20 cellular contexts compared by ENCODE assay signal in the genomic region with DNA sequence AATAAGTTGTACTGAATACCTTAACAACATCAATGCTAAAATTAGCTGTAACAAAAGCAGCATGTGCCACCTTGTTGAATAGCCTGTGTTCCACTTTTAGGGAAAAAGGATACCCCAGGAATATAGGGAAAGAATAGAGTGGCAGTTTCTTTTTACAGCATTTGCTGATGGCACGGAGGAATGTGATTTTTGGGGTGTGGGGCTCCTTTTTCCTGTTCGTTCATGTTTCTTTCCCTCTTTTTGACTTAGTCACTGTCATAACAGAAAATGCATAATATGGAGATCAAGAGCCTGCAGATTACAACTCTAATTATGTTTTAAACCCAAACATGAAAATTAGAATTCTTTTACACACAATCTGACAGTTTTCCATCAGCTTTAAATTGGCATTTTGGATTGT.
DNase-seq lines count a peak whose midpoint lies in the region; ATAC-seq and TF ChIP-seq lines count a peak whose summit lies in the region.
"Had no signal": no experiment of that assay in that cellular context is flagged by ENCODE, and none has a peak within 500 bp of the region (broad histone marks: within the 10 kb centered on the region; RNA-seq: fewer than 3 reads in every experiment).

No MANE protein-coding gene starts in this region.

- 0 out of 2 replicates have a peak, but pooled peaks cover under 1% of the 10 kb centered on the region for H3K9me3 ChIP-seq in SJCRH30 (replicated peaks)
- no peaks in the 10 kb centered on the region for H3K9me3 ChIP-seq in fibroblast of lung (ENCODE audit: control insufficient read depth, insufficient read depth, low read depth, low read length)
- no peaks in the 10 kb centered on the region for H3K9me3 ChIP-seq in smooth muscle cell (replicated peaks; ENCODE audit: low read depth)
- H3K9me3 ChIP-seq in esophagus squamous epithelium, result no peaks in the 10 kb centered on the region

- no peak overlapping the region for H3K27ac Mint-ChIP-seq in activated naive CD8-positive, alpha-beta T cell treated with anti-CD3 and anti-CD28 coated beads, Interleukin-2, amount 10 ng/mL, durations not matched to agents 7 days and 5 days
- H3K27ac Mint-ChIP-seq in activated naive CD8-positive, alpha-beta T cell treated with anti-CD3 and anti-CD28 coated beads for 36 hours, result no peak overlapping the region
- H3K27ac Mint-ChIP-seq: activated naive CD8-positive, alpha-beta T cell; type B pancreatic cell had no signal

- H3K27ac ChIP-seq in SJCRH30 (peak overlapping the region; percentile 27), fibroblast of lung (ENCODE audit: insufficient read depth, low read length) (no peak overlapping the region), smooth muscle cell (ENCODE audit: low read depth) (no peak overlapping the region), esophagus squamous epithelium (no peak overlapping the region)

- H4K20me1 ChIP-seq in fibroblast of lung (ENCODE audit: control insufficient read depth, extremely low read depth, insufficient read depth, low read length), result no peaks in the 10 kb centered on the region
- H4K20me1 ChIP-seq in smooth muscle cell (ENCODE audit: low read depth), result peaks cover 12% of the 10 kb centered on the region

- H3K4me2 ChIP-seq in fibroblast of lung (ENCODE audit: extremely low read depth, insufficient read depth, low read length) (peak overlapping the region; percentile 50), smooth muscle cell (peak overlapping the region; percentile 31)

- 92% methylated on average over 2 of the region's 2 CpGs for WGBS in smooth muscle cell (ENCODE audit: low lambda C conversion rate)
- 30 to 43% methylated on average over 2 of the region's 2 CpGs for WGBS in esophagus squamous epithelium, 2 donors

- no peak for DNase-seq in activated naive CD8-positive, alpha-beta T cell treated with anti-CD3 and anti-CD28 coated beads, Interleukin-2, amount 10 ng/mL, durations not matched to agents 7 days and 5 days
- DNase-seq in activated naive CD8-positive, alpha-beta T cell treated with anti-CD3 and anti-CD28 coated beads for 36 hours, result no peak
- DNase-seq in SJCRH30 (no peak), fibroblast of lung (ENCODE audit: low read depth in 2 of 2) (no peak), smooth muscle cell (lab: John Stamatoyannopoulos, UW; ENCODE audit: unreplicated experiment) (no peak), esophagus squamous epithelium (lab: John Stamatoyannopoulos, UW) (no peak)
- DNase-seq: activated CD4-positive, alpha-beta T cell treated with anti-CD3 and anti-CD28 coated beads for 1 hour; DMS 273 treated with DMSO at 0.1 percent for 48 hours; GDM1; HCEC 1CT; islet precursor cell; NCI-H1436 treated with DMSO at 0.1 percent for 48 hours; NCI-H2171 treated with DMSO at 0.1 percent for 48 hours; NCI-H69; nucleus accumbens had no signal

- TF ChIP-seq CTCF in fibroblast of lung (conservative IDR thresholded peaks at IDR 0.05 in 1 of 2, IDR thresholded peaks at IDR 0.05 in 1 of 2; ENCODE audit: low read depth in 1 of 2, low read length in 2 of 2), result no peak
- no peak for TF ChIP-seq CTCF in smooth muscle cell (IDR thresholded peaks at IDR 0.05; ENCODE audit: borderline replicate concordance, insufficient read depth, poor library complexity, severe bottlenecking)
- TF ChIP-seq CTCF in esophagus squamous epithelium (IDR thresholded peaks at IDR 0.05), result no peak

- H3K4me1 Mint-ChIP-seq in activated naive CD8-positive, alpha-beta T cell treated with anti-CD3 and anti-CD28 coated beads, Interleukin-2, amount 10 ng/mL, durations not matched to agents 7 days and 5 days, result peaks cover 46% of the 10 kb centered on the region
- H3K4me1 Mint-ChIP-seq in activated naive CD8-positive, alpha-beta T cell treated with anti-CD3 and anti-CD28 coated beads for 36 hours, result peaks cover 52% of the 10 kb centered on the region

- H3K9me3 Mint-ChIP-seq in activated naive CD8-positive, alpha-beta T cell treated with anti-CD3 and anti-CD28 coated beads, Interleukin-2, amount 10 ng/mL, durations not matched to agents 7 days and 5 days, result no peaks in the 10 kb centered on the region
- H3K9me3 Mint-ChIP-seq in activated naive CD8-positive, alpha-beta T cell treated with anti-CD3 and anti-CD28 coated beads for 36 hours, result peaks cover 3% of the 10 kb centered on the region
- H3K9me3 Mint-ChIP-seq: type B pancreatic cell had no signal

- no peak for ATAC-seq in activated naive CD8-positive, alpha-beta T cell treated with anti-CD3 and anti-CD28 coated beads, Interleukin-2, amount 10 ng/mL, durations not matched to agents 7 days and 5 days (ENCODE audit: low read depth)
- ATAC-seq in GM21717 (IDR thresholded peaks at IDR 0.05; ENCODE audit: unreplicated experiment) (no peak), GM18505 (IDR thresholded peaks at IDR 0.05; ENCODE audit: unreplicated experiment) (no peak)

- H3K4me3 ChIP-seq in SJCRH30, result no peak overlapping the region
- no peak overlapping the region for H3K4me3 ChIP-seq in fibroblast of lung (replicated peaks in 1 of 4; ENCODE audit: control extremely low read depth in 1 of 4, insufficient read depth in 1 of 4, low read depth in 3 of 4, low read length in 4 of 4)
- H3K4me3 ChIP-seq in smooth muscle cell, result no peak overlapping the region
- H3K4me3 ChIP-seq in esophagus squamous epithelium, result no peak overlapping the region
- H3K4me3 ChIP-seq: lung had no signal

- no peak for TF ChIP-seq POLR2A in esophagus squamous epithelium (IDR thresholded peaks at IDR 0.05)
- no peak for TF ChIP-seq POLR2A in GM18505 (IDR thresholded peaks at IDR 0.05; ENCODE audit: borderline replicate concordance, extremely low read depth, insufficient read depth, insufficient read length)

- POLR2A ChIA-PET in activated naive CD8-positive, alpha-beta T cell treated with anti-CD3 and anti-CD28 coated beads, Interleukin-2, amount 10 ng/mL, durations not matched to agents 7 days and 5 days (lab: Charles Lee), result no interaction called here

- H3K36me3 Mint-ChIP-seq in activated naive CD8-positive, alpha-beta T cell treated with anti-CD3 and anti-CD28 coated beads, Interleukin-2, amount 10 ng/mL, durations not matched to agents 7 days and 5 days, result peaks cover 16% of the 10 kb centered on the region
- H3K36me3 Mint-ChIP-seq in activated naive CD8-positive, alpha-beta T cell treated with anti-CD3 and anti-CD28 coated beads for 36 hours, result peaks cover 5% of the 10 kb centered on the region

- H3K36me3 ChIP-seq in SJCRH30 (no peaks in the 10 kb centered on the region; the same call in 1 of the 2 replicates), fibroblast of lung (ENCODE audit: control insufficient read depth, insufficient read depth, low read length) (no peaks in the 10 kb centered on the region), smooth muscle cell (ENCODE audit: low read depth) (no peaks in the 10 kb centered on the region), esophagus squamous epithelium (peaks cover 0 to 6% (median 0%) of the 10 kb centered on the region in 3 donors)

- H3K27me3 ChIP-seq in SJCRH30 (no peaks in the 10 kb centered on the region), fibroblast of lung (ENCODE audit: control insufficient read depth, insufficient read depth, low read length) (no peaks in the 10 kb centered on the region), smooth muscle cell (ENCODE audit: low read depth) (no peaks in the 10 kb centered on the region), esophagus squamous epithelium (no peaks in the 10 kb centered on the region)

- H3K4me3 Mint-ChIP-seq in activated naive CD8-positive, alpha-beta T cell treated with anti-CD3 and anti-CD28 coated beads, Interleukin-2, amount 10 ng/mL, durations not matched to agents 7 days and 5 days, result peak overlapping the region; percentile 41
- H3K4me3 Mint-ChIP-seq in activated naive CD8-positive, alpha-beta T cell treated with anti-CD3 and anti-CD28 coated beads for 36 hours, result no peak overlapping the region
- H3K4me3 Mint-ChIP-seq: type B pancreatic cell had no signal

- H3K9ac ChIP-seq in fibroblast of lung (ENCODE audit: insufficient read depth, low read length) (no peak overlapping the region), smooth muscle cell (ENCODE audit: low read depth) (no peak overlapping the region)

- peaks cover 9% of the 10 kb centered on the region for H3K27me3 Mint-ChIP-seq in activated naive CD8-positive, alpha-beta T cell treated with anti-CD3 and anti-CD28 coated beads, Interleukin-2, amount 10 ng/mL, durations not matched to agents 7 days and 5 days
- H3K27me3 Mint-ChIP-seq in activated naive CD8-positive, alpha-beta T cell treated with anti-CD3 and anti-CD28 coated beads for 36 hours, result peaks cover 60% of the 10 kb centered on the region
- H3K27me3 Mint-ChIP-seq: type B pancreatic cell had no signal

- intact Hi-C loops in esophagus squamous epithelium (cut with DNase I), result no loop called here

- no peaks in the 10 kb centered on the region for H3F3A ChIP-seq in smooth muscle cell (ENCODE audit: low read depth)

- peaks cover 4% of the 10 kb centered on the region for H3K79me2 ChIP-seq in fibroblast of lung (ENCODE audit: control insufficient read depth, insufficient read depth, low read length)
- H3K79me2 ChIP-seq in smooth muscle cell (ENCODE audit: low read depth), result peaks cover under 1% of the 10 kb centered on the region

- H2AFZ ChIP-seq in fibroblast of lung (ENCODE audit: low read length) (no peak overlapping the region), smooth muscle cell (ENCODE audit: low read depth) (no peak overlapping the region)

- peaks cover 14% of the 10 kb centered on the region for H3K4me1 ChIP-seq in SJCRH30
- peaks cover 5% of the 10 kb centered on the region for H3K4me1 ChIP-seq in fibroblast of lung (ENCODE audit: control insufficient read depth, extremely low read depth, insufficient read depth, low read length)
- peaks cover 7% of the 10 kb centered on the region for H3K4me1 ChIP-seq in smooth muscle cell (ENCODE audit: low read depth)
- peaks cover 0 to 20% (median 0%) of the 10 kb centered on the region in 3 donors for H3K4me1 ChIP-seq in esophagus squamous epithelium
